Comparison of ENCODE assay signal across 14 cellular contexts in the genomic region with DNA sequence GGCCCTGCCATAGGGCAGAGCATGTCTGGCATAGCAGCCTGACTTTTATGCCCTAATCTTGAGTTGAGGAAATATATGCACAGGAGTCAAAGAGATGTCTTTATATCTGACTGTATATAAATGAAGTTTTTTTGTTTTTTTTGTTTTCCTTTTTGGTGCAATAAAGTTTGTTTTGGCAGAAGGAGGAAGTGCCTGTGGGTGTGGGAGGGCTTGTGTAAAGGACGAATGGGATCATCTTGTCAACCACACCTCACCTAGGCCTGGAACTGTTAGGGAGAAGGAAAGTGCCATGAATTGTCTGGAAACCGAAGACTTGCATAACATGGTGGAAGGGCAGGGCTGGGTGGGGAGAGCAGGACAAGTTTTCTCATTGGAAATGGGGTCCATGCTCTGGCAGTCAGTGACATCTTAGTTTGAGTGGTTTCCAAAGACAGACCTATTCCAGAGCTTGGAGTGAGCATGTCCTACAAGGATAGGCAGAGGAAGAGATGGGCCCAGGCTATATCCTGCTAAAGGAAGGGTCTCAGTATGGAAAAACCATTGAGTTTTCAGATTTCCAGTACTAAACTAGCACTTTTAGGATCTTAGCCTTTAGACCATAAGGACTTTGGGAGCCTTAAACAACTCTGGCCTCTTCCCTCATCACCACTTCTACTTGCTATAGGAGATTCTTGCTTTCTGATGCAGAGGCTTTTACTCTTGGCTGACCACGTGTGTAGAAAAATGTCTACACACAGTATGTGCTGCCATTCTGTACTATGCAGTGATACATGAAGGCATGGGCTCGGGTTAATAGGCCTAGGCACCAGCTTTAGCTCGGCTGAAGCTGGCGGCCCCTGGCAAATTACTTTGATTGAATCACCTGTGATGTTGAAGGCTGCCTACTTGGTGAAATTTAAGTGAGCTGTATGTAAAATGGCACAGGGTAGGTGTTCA. TPM values are rescaled to one million over a fixed set of nuclear protein-coding genes. Genes with fewer than 3 reads are reported as not detected.
DNase-seq lines count a peak whose midpoint lies in the region; ATAC-seq, FAIRE-seq and TF ChIP-seq lines count a peak whose summit lies in the region.
"Had no signal": no experiment of that assay in that cellular context is flagged by ENCODE, and none has a peak within 500 bp of the region (broad histone marks: within the 10 kb centered on the region; RNA-seq: fewer than 3 reads in every experiment).

No MANE protein-coding gene starts in this region.

- H3K36me3 ChIP-seq in psoas muscle (ENCODE audit: insufficient read depth in 1 of 2, low read depth in 1 of 2) (peaks cover 25 to 100% of the 10 kb centered on the region in 2 donors), SJCRH30 (peaks cover 81% of the 10 kb centered on the region)
- H3K36me3 ChIP-seq: uterus had no signal

- no peak for TF ChIP-seq POLR2A in A549 (IDR thresholded peaks at IDR 0.05; ENCODE audit: low read length)

- 89% methylated on average over 6 of the region's 6 CpGs for WGBS in A549 (ENCODE audit: missing lambda C conversion rate)
- 80 to 82% (median 80%) methylated on average over 6 of the region's 6 CpGs for WGBS in psoas muscle, 3 donors

- H3K27ac Mint-ChIP-seq in activated CD8-positive, alpha-beta T cell treated with anti-CD3 and anti-CD28 coated beads, Interleukin-2, amount 10 ng/mL, durations not matched to agents 7 days and 5 days: peak overlapping the region; percentile 61

- peaks cover 3% of the 10 kb centered on the region for H3K4me1 Mint-ChIP-seq in activated CD8-positive, alpha-beta T cell treated with anti-CD3 and anti-CD28 coated beads, Interleukin-2, amount 10 ng/mL, durations not matched to agents 7 days and 5 days (ENCODE audit: low read depth)

- H3K9me3 Mint-ChIP-seq in activated CD8-positive, alpha-beta T cell treated with anti-CD3 and anti-CD28 coated beads, Interleukin-2, amount 10 ng/mL, durations not matched to agents 7 days and 5 days (ENCODE audit: insufficient read depth): no peaks in the 10 kb centered on the region

- H3K4me1 ChIP-seq in A549 (no peaks in the 10 kb centered on the region), psoas muscle (peaks cover 6% of the 10 kb centered on the region), SJCRH30 (no peaks in the 10 kb centered on the region)
- H3K4me1 ChIP-seq: ascending aorta, uterus had no signal

- POLR2A ChIA-PET in A549 (lab: Yijun Ruan, JAX): interaction anchor here (0.6 to 1.3 kb wide), 4 partner anchors 11 to 20 kb away, joined by 3 to 8 read pairs (median 5); partner anchors contain the start of gene SNF8
- POLR2A ChIA-PET in activated CD8-positive, alpha-beta T cell treated with anti-CD3 and anti-CD28 coated beads, Interleukin-2, amount 10 ng/mL, durations not matched to agents 7 days and 5 days (lab: Charles Lee): interaction anchor here (1.1 to 2.0 kb wide), 4 partner anchors 9 to 183 kb away, joined by 3 to 7 read pairs (median 3); no protein-coding TSS in a partner anchor

- H3K4me3 Mint-ChIP-seq in activated CD8-positive, alpha-beta T cell treated with anti-CD3 and anti-CD28 coated beads, Interleukin-2, amount 10 ng/mL, durations not matched to agents 7 days and 5 days: no peak overlapping the region

- ATAC-seq in A549: peak in 1 of 2 experiments; percentile 4; a peak in 1 of 6 replicates
- no peak for ATAC-seq in activated CD8-positive, alpha-beta T cell treated with anti-CD3 and anti-CD28 coated beads, Interleukin-2, amount 10 ng/mL, durations not matched to agents 7 days and 5 days
- peak; percentile 51 for ATAC-seq in left colon
- ATAC-seq in psoas muscle: no peak
- no peak for ATAC-seq in HG03097 (IDR thresholded peaks at IDR 0.05; ENCODE audit: low FRiP score, unreplicated experiment)

- no peak for FAIRE-seq in A549 (lab: Jason Lieb, UNC)
- FAIRE-seq in GM19239 (lab: Jason Lieb, UNC): peak; percentile 11

- TF ChIP-seq EP300 in A549 (IDR thresholded peaks at IDR 0.05): no peak

- no peaks in the 10 kb centered on the region for H3K27me3 Mint-ChIP-seq in activated CD8-positive, alpha-beta T cell treated with anti-CD3 and anti-CD28 coated beads, Interleukin-2, amount 10 ng/mL, durations not matched to agents 7 days and 5 days (ENCODE audit: low read depth)

- no peak overlapping the region for H3K27ac ChIP-seq in A549
- no peak overlapping the region for H3K27ac ChIP-seq in psoas muscle
- no peak overlapping the region for H3K27ac ChIP-seq in SJCRH30
- H3K27ac ChIP-seq: ascending aorta, uterus had no signal

- intact Hi-C loops in left colon (cut with DNase I, micrococcal nuclease): no loop called here
- intact Hi-C loops in psoas muscle (cut with DNase I): no loop called here

- H3K36me3 Mint-ChIP-seq in activated CD8-positive, alpha-beta T cell treated with anti-CD3 and anti-CD28 coated beads, Interleukin-2, amount 10 ng/mL, durations not matched to agents 7 days and 5 days (ENCODE audit: low read depth): peaks cover 75% of the 10 kb centered on the region

- H3K27me3 ChIP-seq in psoas muscle (ENCODE audit: insufficient read depth in 3 of 3, low read length in 2 of 3): no peaks in the 10 kb centered on the region
- H3K27me3 ChIP-seq in SJCRH30: no peaks in the 10 kb centered on the region
- H3K27me3 ChIP-seq: ascending aorta, uterus had no signal

- H3K4me3 ChIP-seq in A549 (no peak overlapping the region), psoas muscle (no peak overlapping the region), SJCRH30 (no peak overlapping the region)
- H3K4me3 ChIP-seq: ascending aorta, uterus had no signal

- CTCF ChIA-PET in A549 (lab: Yijun Ruan, JAX): interaction anchor here (1.0 to 11.9 kb wide), 10 partner anchors 9 to 124 kb away, joined by 3 to 93 read pairs (median 6); partner anchors contain the start of gene SNF8
- CTCF ChIA-PET in activated CD8-positive, alpha-beta T cell treated with anti-CD3 and anti-CD28 coated beads, Interleukin-2, amount 10 ng/mL, durations not matched to agents 7 days and 5 days (lab: Charles Lee): interaction anchor here (1.4 to 2.0 kb wide), 2 partner anchors 50 to 104 kb away, joined by 4 to 5 read pairs; no protein-coding TSS in a partner anchor

- no peak overlapping the region for H3K4me2 ChIP-seq in A549

- TF ChIP-seq RAD21 in A549 (conservative IDR thresholded peaks at IDR 0.05 in 1 of 2, IDR thresholded peaks at IDR 0.05 in 1 of 2): no peak

- TF ChIP-seq CTCF in A549 (IDR thresholded peaks at IDR 0.05) (no peak), psoas muscle (IDR thresholded peaks at IDR 0.05) (no peak)

- DNase-seq in A549 (ENCODE audit: low read depth in 1 of 2, low spot score in 1 of 2) (no peak), GM19239 (ENCODE audit: insufficient read length, low spot score) (no peak), left colon (no peak), psoas muscle (no peak), SJCRH30 (no peak), NCI-H2227 treated with DMSO at 0.1 percent for 48 hours (lab: John Stamatoyannopoulos, UW) (no peak)
- DNase-seq in activated CD8-positive, alpha-beta T cell treated with anti-CD3 and anti-CD28 coated beads, Interleukin-2, amount 10 ng/mL, durations not matched to agents 7 days and 5 days: no peak
- DNase-seq: activated CD4-positive, alpha-beta T cell treated with anti-CD3 and anti-CD28 coated beads, Interleukin-2, amount 50 U/mL, for 4 hours; C1 segment of cervical spinal cord; NCI-H146; NCI-H774; uterus had no signal

- H3K9me3 ChIP-seq in A549: no peaks in the 10 kb centered on the region
- H3K9me3 ChIP-seq in psoas muscle: no peaks in the 10 kb centered on the region
- no peaks in the 10 kb centered on the region for H3K9me3 ChIP-seq in SJCRH30 (replicated peaks)
- H3K9me3 ChIP-seq: ascending aorta, uterus had no signal

RNA-seq across cellular contexts. Expression of gene SNF8, which starts 15.5 kb away (rescaled TPM):
- polyA plus RNA-seq in A549 (2011; rRNA removed) (187 and 209 TPM in 2 replicates), A549 (2017; fragmentation: RNase III; extraction: RNeasy Plus Mini Kit Qiagen cat#74134 plus additional on column Dnase treatment) (298 to 323 TPM (median 320 TPM) in 3 replicates), psoas muscle (100 to 1,000 TPM; 113 to 188 (median 149) TPM)
- polyA plus RNA-seq in A549 (2012; cell fraction: cytosol; rRNA removed): 368 and 375 TPM in 2 replicates
- 159 and 183 TPM in 2 replicates for polyA plus RNA-seq in A549 (2012; cell fraction: nucleus; rRNA removed)
- 162 TPM in 2 replicates for polyA minus RNA-seq in A549 (2011; rRNA and poly(A)+ RNA removed)
- 100 to 1,000 TPM; 124 to 125 TPM for total RNA-seq in activated CD8-positive, alpha-beta T cell treated with anti-CD3 and anti-CD28 coated beads, Interleukin-2, amount 10 ng/mL, durations not matched to agents 7 days and 5 days
- total RNA-seq in left colon (100 to 1,000 TPM; 101 to 123 TPM), psoas muscle (10 to 100 TPM; 69.7 to 96.7 (median 75.0) TPM)
- total RNA-seq in SJCRH30 (2014; rRNA removed; shearing (Covaris generic)): 135 and 141 TPM in 2 replicates

RNA-seq across cellular contexts. Expression of gene UBE2Z, which starts 20.9 kb away (rescaled TPM):
- polyA plus RNA-seq in A549 (2011; rRNA removed) (174 and 196 TPM in 2 replicates), A549 (2017; fragmentation: RNase III; extraction: RNeasy Plus Mini Kit Qiagen cat#74134 plus additional on column Dnase treatment) (104 to 114 TPM (median 109 TPM) in 3 replicates), psoas muscle (10 to 100 TPM; 22.0 to 47.2 (median 36.5) TPM)
- 108 and 127 TPM in 2 replicates for polyA plus RNA-seq in A549 (2012; cell fraction: cytosol; rRNA removed)
- 71.6 and 111 TPM in 2 replicates for polyA plus RNA-seq in A549 (2012; cell fraction: nucleus; rRNA removed)
- 155 and 161 TPM in 2 replicates for polyA minus RNA-seq in A549 (2011; rRNA and poly(A)+ RNA removed)
- total RNA-seq in activated CD8-positive, alpha-beta T cell treated with anti-CD3 and anti-CD28 coated beads, Interleukin-2, amount 10 ng/mL, durations not matched to agents 7 days and 5 days: 10 to 100 TPM; 61.8 to 62.4 TPM
- total RNA-seq in left colon (10 to 100 TPM; 65.7 to 65.8 TPM), psoas muscle (10 to 100 TPM; 29.8 to 46.7 (median 34.8) TPM)
- total RNA-seq in SJCRH30 (2014; rRNA removed; shearing (Covaris generic)): 62.2 and 64.5 TPM in 2 replicates

RNA-seq across cellular contexts. Expression of gene ATP5MC1, which starts 36.6 kb away (rescaled TPM):
- polyA plus RNA-seq in A549 (2011; rRNA removed): 287 and 394 TPM in 2 replicates
- 1,184 and 1,265 TPM in 2 replicates for polyA plus RNA-seq in A549 (2012; cell fraction: cytosol; rRNA removed)
- polyA plus RNA-seq in A549 (2012; cell fraction: nucleus; rRNA removed): 1,009 and 1,026 TPM in 2 replicates
- polyA plus RNA-seq in A549 (2017; fragmentation: RNase III; extraction: RNeasy Plus Mini Kit Qiagen cat#74134 plus additional on column Dnase treatment): 545 to 704 TPM (median 623 TPM) in 3 replicates
- polyA minus RNA-seq in A549 (2011; rRNA and poly(A)+ RNA removed): 199 and 252 TPM in 2 replicates
- 100 to 1,000 TPM in 1 of 2 experiments, 10 to 100 TPM in 1; 96.7 to 100 TPM for total RNA-seq in activated CD8-positive, alpha-beta T cell treated with anti-CD3 and anti-CD28 coated beads, Interleukin-2, amount 10 ng/mL, durations not matched to agents 7 days and 5 days
- total RNA-seq in left colon: 100 to 1,000 TPM; 180 to 246 TPM
- 100 to 1,000 TPM; 179 to 321 (median 199) TPM for total RNA-seq in psoas muscle
- 1,000 to 10,000 TPM in 1 of 3 donors, 100 to 1,000 TPM in 2; 616 to 1,012 (median 815) TPM for polyA plus RNA-seq in psoas muscle
- total RNA-seq in SJCRH30 (2014; rRNA removed; shearing (Covaris generic)): 143 and 185 TPM in 2 replicates

RNA-seq across cellular contexts. Expression of gene GIP, which starts 39.3 kb away (rescaled TPM):
- polyA plus RNA-seq in A549 (2011; rRNA removed): 6.1 and 6.3 TPM in 2 replicates
- polyA plus RNA-seq in A549 (2012; cell fraction: cytosol; rRNA removed): 2.6 TPM in 2 replicates
- polyA plus RNA-seq in A549 (2012; cell fraction: nucleus; rRNA removed): 0.31 and 0.61 TPM in 2 replicates
- polyA plus RNA-seq in A549 (2017; fragmentation: RNase III; extraction: RNeasy Plus Mini Kit Qiagen cat#74134 plus additional on column Dnase treatment): 3.5 to 5.2 TPM (median 5.2 TPM) in 3 replicates
- 3.6 and 6.1 TPM in 2 replicates for polyA minus RNA-seq in A549 (2011; rRNA and poly(A)+ RNA removed)
- total RNA-seq in activated CD8-positive, alpha-beta T cell treated with anti-CD3 and anti-CD28 coated beads, Interleukin-2, amount 10 ng/mL, durations not matched to agents 7 days and 5 days: not detected
- total RNA-seq in left colon: not detected
- not detected for total RNA-seq in psoas muscle
- not detected for polyA plus RNA-seq in psoas muscle
- 0.16 and 0.91 TPM in 2 replicates for total RNA-seq in SJCRH30 (2014; rRNA removed; shearing (Covaris generic))
- total RNA-seq: ascending aorta, uterus had no signal
